In the genomic region with DNA sequence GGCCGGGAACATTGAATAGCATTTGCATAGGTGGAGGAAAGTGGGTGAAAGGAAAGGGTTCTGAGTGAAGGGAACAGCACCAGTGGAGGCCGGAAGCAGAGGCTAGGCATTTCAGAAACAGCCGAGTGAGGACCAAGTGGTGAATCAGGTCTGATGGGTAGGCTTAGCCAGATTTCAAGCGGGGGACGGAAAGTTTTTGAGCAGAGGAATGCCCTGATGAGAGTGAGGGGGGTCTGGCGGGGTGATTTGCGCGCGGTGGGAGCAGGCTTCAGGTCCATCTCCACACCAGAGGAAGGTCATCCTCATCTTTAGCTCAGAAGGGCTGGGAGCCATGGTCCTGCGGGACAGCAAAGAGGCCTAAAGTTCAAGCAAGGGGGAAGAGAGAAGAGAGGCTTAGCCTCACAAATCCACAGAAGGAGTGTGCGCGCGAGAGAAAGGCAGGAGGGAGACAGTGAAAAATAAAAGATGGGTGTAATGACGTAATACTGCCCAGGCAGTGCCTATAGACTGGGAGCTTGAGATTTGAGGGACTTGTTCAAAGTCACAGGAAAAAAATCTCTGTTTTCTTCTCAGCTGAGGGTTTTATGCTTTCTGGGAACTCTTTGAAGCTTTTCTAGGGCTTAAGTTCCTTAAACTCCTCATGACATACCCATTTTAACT, we compare ENCODE assay signal across 10 cellular contexts. TPM values are rescaled to one million over a fixed set of nuclear protein-coding genes. Genes with fewer than 3 reads are reported as not detected.
DNase-seq lines count a peak whose midpoint lies in the region; ATAC-seq and TF ChIP-seq lines count a peak whose summit lies in the region.
"Had no signal": no experiment of that assay in that cellular context is flagged by ENCODE, and none has a peak within 500 bp of the region (broad histone marks: within the 10 kb centered on the region; RNA-seq: fewer than 3 reads in every experiment).

No MANE protein-coding gene starts in this region.

- H3K36me3 Mint-ChIP-seq in T-helper 17 cell (ENCODE audit: low read depth) (peaks cover 15% of the 10 kb centered on the region), glutamatergic neuron (ENCODE audit: unreplicated experiment) (no peaks in the 10 kb centered on the region)
- no peaks in the 10 kb centered on the region for H3K36me3 Mint-ChIP-seq in activated CD4-positive, alpha-beta memory T cell treated with anti-CD3 and anti-CD28 coated beads, Interleukin-2, amount 10 ng/mL, durations not matched to agents 7 days and 5 days (ENCODE audit: low read depth)

- H3K4me3 ChIP-seq in trophoblast cell (ENCODE audit: low read depth, low read length) = no peak overlapping the region

- no CpG with 5 or more reads among the region's 14 CpGs for WGBS in trophoblast cell (ENCODE audit: extremely low coverage, insufficient coverage, insufficient read length)

- peak overlapping the region; percentile 23 for H2BK120ac ChIP-seq in trophoblast cell (ENCODE audit: insufficient read depth, low read length, poor library complexity)

- peak; percentile 54 for DNase-seq in ELF-1 (ENCODE audit: low read depth, low spot score)
- DNase-seq in T-helper 17 cell = no peak
- no peak for DNase-seq in glutamatergic neuron
- DNase-seq in trophoblast cell = peak in 1 of 2 donors; percentile 88
- DNase-seq in activated CD4-positive, alpha-beta memory T cell treated with anti-CD3 and anti-CD28 coated beads, Interleukin-2, amount 10 ng/mL, durations not matched to agents 7 days and 5 days = no peak
- DNase-seq in SIG-M5 (lab: John Stamatoyannopoulos, UW) = no peak
- DNase-seq: stimulated activated CD4-positive, alpha-beta T cell treated with anti-CD3 and anti-CD28 coated beads, Interleukin-4, amount 100 ng/mL, for 4 hours had no signal

- H3K36me3 ChIP-seq in trophoblast cell (ENCODE audit: control insufficient read depth in 1 of 2, insufficient read depth in 2 of 2, low read length in 2 of 2) = no peaks in the 10 kb centered on the region

- peak overlapping the region; percentile 25 for H3K4ac ChIP-seq in trophoblast cell (ENCODE audit: low read depth, low read length)

- peak overlapping the region; percentile 38 for H3K27ac ChIP-seq in trophoblast cell (ENCODE audit: low read depth, low read length)

- no peaks in the 10 kb centered on the region for H3K9me3 ChIP-seq in T-helper 17 cell (ENCODE audit: control insufficient read depth, low read length, poor library complexity, severe bottlenecking)
- H3K9me3 ChIP-seq in trophoblast cell (ENCODE audit: insufficient read depth, low read depth, low read length) = no peaks in the 10 kb centered on the region

- H3K18ac ChIP-seq in trophoblast cell (ENCODE audit: low read length) = peak overlapping the region; percentile 53

- H3K4me1 ChIP-seq in trophoblast cell (ENCODE audit: control insufficient read depth in 1 of 2, insufficient read depth in 2 of 2, low read length in 2 of 2) = peaks cover 18 to 20% of the 10 kb centered on the region in 2 experiments

- H3K27me3 Mint-ChIP-seq in T-helper 17 cell = peaks cover 54% of the 10 kb centered on the region
- H3K27me3 Mint-ChIP-seq in glutamatergic neuron (ENCODE audit: unreplicated experiment) = peaks cover 17% of the 10 kb centered on the region
- H3K27me3 Mint-ChIP-seq in activated CD4-positive, alpha-beta memory T cell treated with anti-CD3 and anti-CD28 coated beads, Interleukin-2, amount 10 ng/mL, durations not matched to agents 7 days and 5 days = peaks cover 58% of the 10 kb centered on the region

- no peak overlapping the region for H3K9ac ChIP-seq in trophoblast cell (ENCODE audit: low read length)

- H4K12ac ChIP-seq in trophoblast cell (ENCODE audit: low read depth, low read length) = no peak overlapping the region

- peak overlapping the region; percentile 93 for H2BK12ac ChIP-seq in trophoblast cell (ENCODE audit: low read length)

- H2AFZ ChIP-seq in trophoblast cell (ENCODE audit: insufficient read depth, low read length, poor library complexity) = peak overlapping the region; percentile 48

- peaks cover 14% of the 10 kb centered on the region for H3K79me1 ChIP-seq in trophoblast cell (ENCODE audit: low read length)

- no peak overlapping the region for H3K23ac ChIP-seq in trophoblast cell (ENCODE audit: low read length)

- no peaks in the 10 kb centered on the region for H3K27me3 ChIP-seq in trophoblast cell (ENCODE audit: insufficient read depth, low read length)

- H3K4me2 ChIP-seq in trophoblast cell (ENCODE audit: low read length) = peak overlapping the region; percentile 84

- H4K91ac ChIP-seq in trophoblast cell (ENCODE audit: low read depth, low read length) = peak overlapping the region; percentile 95

- no peak for TF ChIP-seq CTCF in glutamatergic neuron (IDR thresholded peaks at IDR 0.05; ENCODE audit: partially characterized antibody, unreplicated experiment)

- H3K79me2 ChIP-seq in trophoblast cell (ENCODE audit: control insufficient read depth, insufficient read depth, low read length, poor library complexity) = peaks cover 5% of the 10 kb centered on the region

- TF ChIP-seq POLR2A in GM18505 (IDR thresholded peaks at IDR 0.05; ENCODE audit: borderline replicate concordance, extremely low read depth, insufficient read depth, insufficient read length) = no peak

- CTCF ChIA-PET in activated CD4-positive, alpha-beta memory T cell treated with anti-CD3 and anti-CD28 coated beads, Interleukin-2, amount 10 ng/mL, durations not matched to agents 7 days and 5 days (lab: Charles Lee) = interaction anchor here (0.6 to 0.8 kb wide), 3 partner anchors 11 to 429 kb away, joined by 3 to 4 read pairs (median 3); no protein-coding TSS in a partner anchor

- H3K14ac ChIP-seq in trophoblast cell (ENCODE audit: low read length) = peak overlapping the region; percentile 53

- H3K9me3 Mint-ChIP-seq in glutamatergic neuron (ENCODE audit: unreplicated experiment) = peaks cover 22% of the 10 kb centered on the region
- no peaks in the 10 kb centered on the region for H3K9me3 Mint-ChIP-seq in activated CD4-positive, alpha-beta memory T cell treated with anti-CD3 and anti-CD28 coated beads, Interleukin-2, amount 10 ng/mL, durations not matched to agents 7 days and 5 days
- H3K9me3 Mint-ChIP-seq: T-helper 2 cell treated with Interferon-gamma antibody and Interleukin-4, amounts not matched to agents 5 μg/mL and 100 μg/mL, for 36 hours had no signal

- H3K27ac Mint-ChIP-seq in T-helper 17 cell (no peak overlapping the region), glutamatergic neuron (ENCODE audit: unreplicated experiment) (peak overlapping the region; percentile 76)
- H3K27ac Mint-ChIP-seq in activated CD4-positive, alpha-beta memory T cell treated with anti-CD3 and anti-CD28 coated beads, Interleukin-2, amount 10 ng/mL, durations not matched to agents 7 days and 5 days = no peak overlapping the region
- H3K27ac Mint-ChIP-seq: T-helper 2 cell treated with Interferon-gamma antibody and Interleukin-4, amounts not matched to agents 5 μg/mL and 100 μg/mL, for 36 hours had no signal

- ATAC-seq in T-helper 17 cell = no peak
- ATAC-seq in GM18505 (IDR thresholded peaks at IDR 0.05; ENCODE audit: unreplicated experiment) = no peak
- ATAC-seq in GM21619 (IDR thresholded peaks at IDR 0.05; ENCODE audit: unreplicated experiment) = no peak

- H3K4me1 Mint-ChIP-seq in T-helper 17 cell (peaks cover 18% of the 10 kb centered on the region), glutamatergic neuron (ENCODE audit: low read depth, unreplicated experiment) (peaks cover 34% of the 10 kb centered on the region)
- peaks cover 10% of the 10 kb centered on the region for H3K4me1 Mint-ChIP-seq in activated CD4-positive, alpha-beta memory T cell treated with anti-CD3 and anti-CD28 coated beads, Interleukin-2, amount 10 ng/mL, durations not matched to agents 7 days and 5 days

- peak overlapping the region; percentile 76 for H3K4me3 Mint-ChIP-seq in T-helper 17 cell
- H3K4me3 Mint-ChIP-seq in glutamatergic neuron (ENCODE audit: unreplicated experiment) = peak overlapping the region; percentile 79
- no peak overlapping the region for H3K4me3 Mint-ChIP-seq in activated CD4-positive, alpha-beta memory T cell treated with anti-CD3 and anti-CD28 coated beads, Interleukin-2, amount 10 ng/mL, durations not matched to agents 7 days and 5 days
- H3K4me3 Mint-ChIP-seq: T-helper 2 cell treated with Interferon-gamma antibody and Interleukin-4, amounts not matched to agents 5 μg/mL and 100 μg/mL, for 36 hours had no signal

- peak overlapping the region; percentile 47 for H2BK5ac ChIP-seq in trophoblast cell (ENCODE audit: low read depth, low read length, poor library complexity)

- peak overlapping the region; percentile 49 for H2AK5ac ChIP-seq in trophoblast cell (ENCODE audit: low read length)

- POLR2A ChIA-PET in activated CD4-positive, alpha-beta memory T cell treated with anti-CD3 and anti-CD28 coated beads, Interleukin-2, amount 10 ng/mL, durations not matched to agents 7 days and 5 days (lab: Charles Lee) = no interaction called here

- peak overlapping the region; percentile 40 for H4K8ac ChIP-seq in trophoblast cell (ENCODE audit: low read depth, low read length)

RNA-seq across cellular contexts. Expression of gene DENND2A, which starts 1.0 kb away (rescaled TPM):
- total RNA-seq in T-helper 17 cell = not detected
- total RNA-seq in glutamatergic neuron (ENCODE audit: unreplicated experiment) = 64.7 TPM
- 16.2 and 17.5 TPM in 2 replicates for polyA plus RNA-seq in trophoblast cell (2013)
- total RNA-seq in activated CD4-positive, alpha-beta memory T cell treated with anti-CD3 and anti-CD28 coated beads, Interleukin-2, amount 10 ng/mL, durations not matched to agents 7 days and 5 days = not detected

RNA-seq across cellular contexts. Expression of gene ADCK2, which starts 31.1 kb away (rescaled TPM):
- total RNA-seq in T-helper 17 cell = 10 to 100 TPM; 12.7 to 17.9 TPM
- total RNA-seq in glutamatergic neuron (ENCODE audit: unreplicated experiment) = 9.1 TPM
- 23.9 and 24.8 TPM in 2 replicates for polyA plus RNA-seq in trophoblast cell (2013)
- 10 to 100 TPM; 23.4 to 23.9 TPM for total RNA-seq in activated CD4-positive, alpha-beta memory T cell treated with anti-CD3 and anti-CD28 coated beads, Interleukin-2, amount 10 ng/mL, durations not matched to agents 7 days and 5 days

RNA-seq across cellular contexts. Expression of gene NDUFB2, which starts 54.8 kb away (rescaled TPM):
- total RNA-seq in T-helper 17 cell (100 to 1,000 TPM in 1 of 2 donors, 10 to 100 TPM in 1; 92.5 to 109 TPM), glutamatergic neuron (ENCODE audit: unreplicated experiment) (127 TPM)
- 401 and 443 TPM in 2 replicates for polyA plus RNA-seq in trophoblast cell (2013)
- 100 to 1,000 TPM; 155 to 156 TPM for total RNA-seq in activated CD4-positive, alpha-beta memory T cell treated with anti-CD3 and anti-CD28 coated beads, Interleukin-2, amount 10 ng/mL, durations not matched to agents 7 days and 5 days

Comparison
In these comparisons a context has a peak if more than half of its experiments do, and no peak if none do; other contexts are left out.
1. RNA of gene DENND2A, which starts 1.0 kb away (total RNA-seq): 64.7 TPM in glutamatergic neuron (single experiment); not detected in T-helper 17 cell and not detected in activated CD4-positive, alpha-beta memory T cell treated with anti-CD3 and anti-CD28 coated beads, Interleukin-2, amount 10 ng/mL, durations not matched to agents 7 days and 5 days; every median in the first group is over 10 times any median in the second.